In genomic region chr7:39621784-39622411, GRCh38 we compare ENCODE assay signal across 8 cellular contexts. TPM values are rescaled to one million over a fixed set of nuclear protein-coding genes. Genes with fewer than 3 reads are reported as not detected.
A peak's percentile ranks its signal among the peaks of the same experiment; 100 is the strongest.
DNase-seq lines count a peak whose midpoint lies in the region; ATAC-seq and TF ChIP-seq lines count a peak whose summit lies in the region.

No MANE protein-coding gene starts in this region.

- peaks cover 38% of the 10 kb centered on the region for H3K4me1 ChIP-seq in CD8-positive, alpha-beta memory T cell (ENCODE audit: insufficient read depth, low read length)
- H3K4me1 ChIP-seq in GM23338 (ENCODE audit: insufficient read depth) (peaks cover 29% of the 10 kb centered on the region), RWPE2 (ENCODE audit: insufficient read depth, poor library complexity, severe bottlenecking) (peaks cover 24% of the 10 kb centered on the region)

- no peak overlapping the region for H3K27ac ChIP-seq in CD8-positive, alpha-beta memory T cell (ENCODE audit: low read depth, low read length)
- H3K27ac ChIP-seq in GM23338 (ENCODE audit: low read depth) (no peak overlapping the region), RWPE2 (ENCODE audit: poor library complexity, severe bottlenecking) (peak overlapping the region; percentile 70)

- no peaks in the 10 kb centered on the region for H3F3A ChIP-seq in GM23338 (replicated peaks; ENCODE audit: low read depth)

- 75 to 89% methylated on average over 1 of the region's 1 CpG for WGBS in lower leg skin, 2 donors

- no peaks in the 10 kb centered on the region for H3K9me2 ChIP-seq in GM23338 (ENCODE audit: insufficient read depth)

- H3K27ac Mint-ChIP-seq in CD8-positive, alpha-beta memory T cell: peak overlapping the region; percentile 4 to 97 (median 90)
- H3K27ac Mint-ChIP-seq in GM23338: peak overlapping the region; percentile 96; the same call in 1 of the 2 replicates
- H3K27ac Mint-ChIP-seq in glutamatergic neuron (ENCODE audit: unreplicated experiment): peak overlapping the region; percentile 98

- H3K27me3 ChIP-seq in CD8-positive, alpha-beta memory T cell (ENCODE audit: insufficient read depth, low read length, poor library complexity, severe bottlenecking): no peaks in the 10 kb centered on the region
- H3K27me3 ChIP-seq in GM23338 (ENCODE audit: insufficient read depth) (no peaks in the 10 kb centered on the region), RWPE2 (ENCODE audit: insufficient read depth, poor library complexity, severe bottlenecking) (no peaks in the 10 kb centered on the region)

- POLR2A ChIA-PET in CD8-positive, alpha-beta memory T cell (lab: Charles Lee): interaction anchor here (2.3 kb wide), 1 partner anchor 12 kb away, joined by 10 read pairs; no protein-coding TSS in a partner anchor

- TF ChIP-seq CTCF in GM23338 (conservative IDR thresholded peaks at IDR 0.05; ENCODE audit: low read depth in 2 of 2): no peak
- no peak for TF ChIP-seq CTCF in RWPE2 (IDR thresholded peaks at IDR 0.05; ENCODE audit: poor library complexity, severe bottlenecking)
- no peak for TF ChIP-seq CTCF in glutamatergic neuron (IDR thresholded peaks at IDR 0.05; ENCODE audit: partially characterized antibody, unreplicated experiment)
- TF ChIP-seq CTCF in lower leg skin (IDR thresholded peaks at IDR 0.05): no peak

- H3K79me2 ChIP-seq in GM23338 (replicated peaks; ENCODE audit: insufficient read depth): peaks cover 30% of the 10 kb centered on the region

- no peak overlapping the region for H2AFZ ChIP-seq in GM23338

- no peak for TF ChIP-seq POLR2A in lower leg skin (IDR thresholded peaks at IDR 0.05)

- H3K36me3 Mint-ChIP-seq in CD8-positive, alpha-beta memory T cell: peaks cover 0 to 17% (median 0%) of the 10 kb centered on the region in 3 donors
- no peaks in the 10 kb centered on the region for H3K36me3 Mint-ChIP-seq in GM23338 (ENCODE audit: low read depth)
- H3K36me3 Mint-ChIP-seq in glutamatergic neuron (ENCODE audit: unreplicated experiment): no peaks in the 10 kb centered on the region

- H3K4me3 Mint-ChIP-seq in CD8-positive, alpha-beta memory T cell: peak overlapping the region; percentile 87 to 96 (median 89)
- peak overlapping the region; percentile 87 for H3K4me3 Mint-ChIP-seq in GM23338
- H3K4me3 Mint-ChIP-seq in glutamatergic neuron (ENCODE audit: unreplicated experiment): peak overlapping the region; percentile 91

- CTCF ChIA-PET in CD8-positive, alpha-beta memory T cell (lab: Charles Lee): interaction anchor here (1.1 to 4.0 kb wide), 5 partner anchors 32 to 124 kb away, joined by 3 to 30 read pairs (median 3); no protein-coding TSS in a partner anchor

- DNase-seq in CD8-positive, alpha-beta memory T cell: no peak
- no peak for DNase-seq in GM23338 (ENCODE audit: low spot score)
- no peak for DNase-seq in RWPE2 (ENCODE audit: low spot score)
- DNase-seq in glutamatergic neuron: no peak
- no peak for DNase-seq in NCI-H524 treated with DMSO at 0.1 percent for 48 hours (lab: John Stamatoyannopoulos, UW)
- no peak for DNase-seq in lower leg skin (ENCODE audit: low spot score in 2 of 2)

- H3K4me3 ChIP-seq in CD8-positive, alpha-beta memory T cell (ENCODE audit: low read length): no peak overlapping the region
- peak overlapping the region; percentile 87 for H3K4me3 ChIP-seq in GM23338
- no peak overlapping the region for H3K4me3 ChIP-seq in RWPE2 (ENCODE audit: severe bottlenecking)
- H3K4me3 ChIP-seq in lower leg skin (ENCODE audit: low read depth, poor library complexity, severe bottlenecking): no peak overlapping the region

- no peaks in the 10 kb centered on the region for H3K27me3 Mint-ChIP-seq in CD8-positive, alpha-beta memory T cell
- H3K27me3 Mint-ChIP-seq in GM23338 (ENCODE audit: insufficient read depth, low read depth, poor library complexity): no peaks in the 10 kb centered on the region
- peaks cover 8% of the 10 kb centered on the region for H3K27me3 Mint-ChIP-seq in glutamatergic neuron (ENCODE audit: unreplicated experiment)

- H3K4me2 ChIP-seq in GM23338: peak overlapping the region; percentile 97

- H4K20me1 ChIP-seq in GM23338 (replicated peaks; ENCODE audit: insufficient read depth): peaks cover 15% of the 10 kb centered on the region; the same call in 1 of the 2 replicates

- H3K9me3 ChIP-seq in CD8-positive, alpha-beta memory T cell (ENCODE audit: low read length): no peaks in the 10 kb centered on the region
- no peaks in the 10 kb centered on the region for H3K9me3 ChIP-seq in RWPE2 (ENCODE audit: severe bottlenecking)

- ATAC-seq in GM23338 (no peak), RWPE2 (ENCODE audit: low read depth) (no peak), GM18867 (IDR thresholded peaks at IDR 0.05; ENCODE audit: unreplicated experiment) (no peak), GM19328 (IDR thresholded peaks at IDR 0.05; ENCODE audit: unreplicated experiment) (no peak)

- H3K36me3 ChIP-seq in CD8-positive, alpha-beta memory T cell (ENCODE audit: insufficient read depth, low read length): no peaks in the 10 kb centered on the region
- H3K36me3 ChIP-seq in GM23338 (ENCODE audit: insufficient read depth) (no peaks in the 10 kb centered on the region), RWPE2 (ENCODE audit: low read depth) (no peaks in the 10 kb centered on the region)

- peaks cover 32 to 41% (median 41%) of the 10 kb centered on the region in 3 donors for H3K4me1 Mint-ChIP-seq in CD8-positive, alpha-beta memory T cell
- H3K4me1 Mint-ChIP-seq in GM23338 (peaks cover 34% of the 10 kb centered on the region), glutamatergic neuron (ENCODE audit: low read depth, unreplicated experiment) (peaks cover 20% of the 10 kb centered on the region)

- no peaks in the 10 kb centered on the region for H3K9me3 Mint-ChIP-seq in CD8-positive, alpha-beta memory T cell
- H3K9me3 Mint-ChIP-seq in GM23338 (no peaks in the 10 kb centered on the region), glutamatergic neuron (ENCODE audit: unreplicated experiment) (peaks cover 11% of the 10 kb centered on the region)

- intact Hi-C loops in lower leg skin (cut with DNase I; ENCODE audit: low total_unique reads): no loop called here

TF ChIP-seq in GM23338, 12 proteins besides CTCF, POLR2A, EP300 and RAD21 (continues in another document):
- TF ChIP-seq POLR2AphosphoS5 (IDR thresholded peaks at IDR 0.05; ENCODE audit: low read depth) (no peak), STAT1 (IDR thresholded peaks at IDR 0.05; ENCODE audit: unreplicated experiment) (no peak), ZNF331 (CRISPR knock-in tag; IDR thresholded peaks at IDR 0.05; ENCODE audit: low read depth) (no peak), EZH2phosphoT487 (IDR thresholded peaks at IDR 0.05; ENCODE audit: unreplicated experiment) (no peak), JUNB (IDR thresholded peaks at IDR 0.05; ENCODE audit: unreplicated experiment) (no peak)

RNA-seq across cellular contexts. Expression of gene RALA, which starts 1.5 kb away (rescaled TPM):
- 10 to 100 TPM; 32.9 to 33.0 TPM for total RNA-seq in CD8-positive, alpha-beta memory T cell
- polyA plus RNA-seq in CD8-positive, alpha-beta memory T cell: 38.6 TPM
- total RNA-seq in GM23338 (2014; rRNA removed; shearing (Covaris generic)): 43.5 and 51.9 TPM in 2 replicates
- polyA plus RNA-seq in GM23338 (2016; fragmentation: Nextera tagmentation; extraction: Ambion mirVana): 220 and 231 TPM in 2 replicates
- total RNA-seq in glutamatergic neuron (ENCODE audit: unreplicated experiment): 69.9 TPM
- total RNA-seq in lower leg skin: 10 to 100 TPM; 16.2 to 20.5 (median 19.0) TPM

RNA-seq across cellular contexts. Expression of gene YAE1, which starts 55.7 kb away (rescaled TPM):
- 10 to 100 TPM; 13.4 to 14.2 TPM for total RNA-seq in CD8-positive, alpha-beta memory T cell
- 12.7 TPM for polyA plus RNA-seq in CD8-positive, alpha-beta memory T cell
- total RNA-seq in GM23338 (2014; rRNA removed; shearing (Covaris generic)): 26.5 and 30.5 TPM in 2 replicates
- 88.7 and 107 TPM in 2 replicates for polyA plus RNA-seq in GM23338 (2016; fragmentation: Nextera tagmentation; extraction: Ambion mirVana)
- total RNA-seq in glutamatergic neuron (ENCODE audit: unreplicated experiment) (43.6 TPM), lower leg skin (10 to 100 TPM; 13.2 to 18.4 (median 14.4) TPM)
